6 cellular contexts compared by ENCODE assay signal in the genomic region with DNA sequence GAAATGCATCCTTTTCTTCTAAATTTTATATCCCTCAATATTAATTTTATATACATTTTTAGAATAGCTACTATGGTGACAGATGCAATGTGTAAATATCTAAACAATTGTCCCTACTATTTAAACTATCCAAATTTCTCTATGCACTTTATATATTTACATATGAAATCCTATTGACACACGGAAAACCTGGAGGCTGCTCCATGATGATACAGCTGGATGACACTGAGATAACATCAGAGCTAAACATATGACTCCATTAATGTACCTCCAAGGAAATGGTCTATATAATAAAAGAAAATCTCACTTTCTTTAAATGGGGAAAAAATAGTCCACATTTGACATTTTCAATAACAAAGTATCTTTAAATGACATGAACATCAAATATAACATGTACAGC.
"Had no signal": no experiment of that assay in that cellular context is flagged by ENCODE, and none has a peak within 500 bp of the region (broad histone marks: within the 10 kb centered on the region; RNA-seq: fewer than 3 reads in every experiment).

No MANE protein-coding gene starts in this region.

- DNase-seq: IMR-90, KBM-7, KG1 had no signal

- H3K27ac ChIP-seq: HL-60, KMS-11 had no signal

- H3K4me3 ChIP-seq: K562 had no signal
